In the genomic region with DNA sequence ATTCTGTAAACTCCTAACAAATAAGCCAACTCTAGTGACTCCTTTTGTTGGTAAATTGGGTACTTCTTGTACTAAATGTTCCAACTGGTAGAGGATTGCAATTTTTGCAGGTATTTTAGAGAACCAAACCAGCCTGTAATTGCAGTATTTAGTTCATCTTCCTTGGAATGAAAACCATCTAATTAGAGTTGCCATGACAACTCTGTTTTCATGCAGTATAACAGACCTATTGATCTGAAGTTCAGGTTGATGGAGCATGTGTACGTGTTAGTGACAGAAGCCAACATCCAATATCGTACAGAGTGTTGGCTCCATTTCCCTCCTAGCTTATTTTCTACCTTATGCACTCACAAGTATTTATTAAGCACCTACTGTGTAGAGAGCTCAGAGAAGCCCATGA, we compare ENCODE assay signal across 19 cellular contexts.
"Had no signal": no experiment of that assay in that cellular context is flagged by ENCODE, and none has a peak within 500 bp of the region (broad histone marks: within the 10 kb centered on the region; RNA-seq: fewer than 3 reads in every experiment).

No MANE protein-coding gene starts in this region.

- H3K9me3 ChIP-seq: adrenal gland, tibial nerve, uterus had no signal

- H3K27me3 ChIP-seq: adrenal gland, tibial nerve, uterus had no signal

- H3K27ac ChIP-seq: adrenal gland, tibial nerve, uterus had no signal

- H3K4me1 ChIP-seq: tibial nerve, uterus had no signal

- H3K4me3 ChIP-seq: adrenal gland, tibial nerve, uterus had no signal

- FAIRE-seq: bronchial epithelial cell, frontal cortex, keratinocyte had no signal

- H3K36me3 ChIP-seq: adrenal gland, tibial nerve, uterus had no signal

- DNase-seq: activated B cell treated with CpG ODN at 0.5 μM for 24 hours; activated CD4-positive, alpha-beta memory T cell treated with anti-CD3 and anti-CD28 coated beads for 36 hours; activated CD4-positive, alpha-beta T cell treated with anti-CD3 and anti-CD28 coated beads for 4 hours; activated gamma-delta T cell treated with Interleukin-2 at 50 U/mL for 16 hours; activated T-cell treated with anti-CD3 and anti-CD28 coated beads for 4 hours; adrenal gland; cerebellar nuclear complex; effector CD4-positive, alpha-beta T cell; head of caudate nucleus; midbrain; nucleus accumbens; stimulated activated CD4-positive, alpha-beta T cell treated with anti-CD3 and anti-CD28 coated beads, Interleukin-2, amount 100 ng/mL, for 24 hours; stimulated activated naive CD4-positive, alpha-beta T cell treated with Interleukin-2 at 50 U/mL for 16 hours; substantia nigra; uterus had no signal
